16 cellular contexts compared by ENCODE assay signal in genomic region chr13:32125221-32125621, GRCh38.
DNase-seq lines count a peak whose midpoint lies in the region; ATAC-seq, FAIRE-seq and TF ChIP-seq lines count a peak whose summit lies in the region.
"Had no signal": no experiment of that assay in that cellular context is flagged by ENCODE, and none has a peak within 500 bp of the region (broad histone marks: within the 10 kb centered on the region; RNA-seq: fewer than 3 reads in every experiment).

No MANE protein-coding gene starts in this region.

- intact Hi-C loops in PC-9 (cut with micrococcal nuclease; ENCODE audit: unreplicated experiment) = no loop called here

- H3K9me3 ChIP-seq in gastroesophageal sphincter = peaks cover 0 to 6% (median 0%) of the 10 kb centered on the region in 3 donors
- no peaks in the 10 kb centered on the region for H3K9me3 ChIP-seq in PC-9 (ENCODE audit: insufficient read depth, low read depth)
- H3K9me3 ChIP-seq: BE2C had no signal

- no peak for TF ChIP-seq CTCF in gastroesophageal sphincter (IDR thresholded peaks at IDR 0.05)
- no peak for TF ChIP-seq CTCF in PC-9 (conservative IDR thresholded peaks at IDR 0.05)

- H3K4me3 ChIP-seq in gastroesophageal sphincter = no peak overlapping the region
- no peak overlapping the region for H3K4me3 ChIP-seq in PC-9
- H3K4me3 ChIP-seq: SK-N-MC had no signal

- TF ChIP-seq EP300 in gastroesophageal sphincter (IDR thresholded peaks at IDR 0.05) = no peak

- H3K4me1 ChIP-seq in gastroesophageal sphincter (peaks cover 0 to 3% (median 0%) of the 10 kb centered on the region in 3 donors), PC-9 (replicated peaks; ENCODE audit: insufficient read depth) (no peaks in the 10 kb centered on the region)
- H3K4me1 ChIP-seq: BE2C had no signal

- no peak overlapping the region for H2AFZ ChIP-seq in PC-9

- no peaks in the 10 kb centered on the region for H3K79me2 ChIP-seq in PC-9 (ENCODE audit: low read depth)

- peaks cover 7% of the 10 kb centered on the region for H3K9me3 Mint-ChIP-seq in stimulated activated memory B cell treated with anti-CD40 and anti-IgM and Interleukin-4, amounts not matched to agents 10 μg/mL and 1 μg/mL and 100 μg/mL, for 72 hours
- H3K9me3 Mint-ChIP-seq: central memory CD8-positive, alpha-beta T cell had no signal

- DNase-seq in ELR (ENCODE audit: low read depth) = peak; percentile 13
- DNase-seq in SIG-M5 (lab: John Stamatoyannopoulos, UW) = peak; percentile 74
- no peak for DNase-seq in KG1 (lab: John Stamatoyannopoulos, UW)
- DNase-seq in PC-9 = no peak
- DNase-seq in HTR-8/SVneo (ENCODE audit: insufficient read length, low spot score) = no peak
- DNase-seq: BE2C; H9; occipital lobe; stimulated activated CD4-positive, alpha-beta T cell treated with anti-CD3 and anti-CD28 coated beads, Interleukin-2, amount 100 ng/mL, for 48 hours had no signal

- no peak for TF ChIP-seq POLR2A in gastroesophageal sphincter (IDR thresholded peaks at IDR 0.05)

- H3K4me1 Mint-ChIP-seq in stimulated activated memory B cell treated with anti-CD40 and anti-IgM and Interleukin-4, amounts not matched to agents 10 μg/mL and 1 μg/mL and 100 μg/mL, for 72 hours = no peaks in the 10 kb centered on the region
- H3K4me1 Mint-ChIP-seq: central memory CD8-positive, alpha-beta T cell; H9 had no signal

- H3K4me3 Mint-ChIP-seq in stimulated activated memory B cell treated with anti-CD40 and anti-IgM and Interleukin-4, amounts not matched to agents 10 μg/mL and 1 μg/mL and 100 μg/mL, for 72 hours = no peak overlapping the region
- H3K4me3 Mint-ChIP-seq: activated T-helper 1 cell treated with anti-CD3 and anti-CD28 coated beads, Interleukin-12 subunit alpha, Interleukin-12 subunit beta, Interleukin-2, Interleukin-4 antibody, amounts not matched to agents 30 ng/mL and 10 ng/mL and 1 ng/mL, durations not matched to agents 14 hours and 24 hours and 36 hours; central memory CD8-positive, alpha-beta T cell; H9 had no signal

- 18 to 33% methylated on average over 2 of the region's 2 CpGs for WGBS in gastroesophageal sphincter (ENCODE audit: low coverage in 1 of 2), 2 donors

- no peak for FAIRE-seq in HTR-8/SVneo (lab: Jason Lieb, UNC)
- FAIRE-seq: frontal cortex had no signal

- no peaks in the 10 kb centered on the region for H3K36me3 ChIP-seq in gastroesophageal sphincter
- H3K36me3 ChIP-seq in PC-9 (ENCODE audit: low read depth) = no peaks in the 10 kb centered on the region

- POLR2A ChIA-PET in PC-9 (lab: Charles Lee; ENCODE audit: unreplicated experiment) = no interaction called here

- H3K27ac ChIP-seq in gastroesophageal sphincter (peak overlapping the region in 2 of 4 donors; percentile 25 to 46), PC-9 (no peak overlapping the region)
- H3K27ac ChIP-seq: SK-N-MC had no signal

- H3K27me3 ChIP-seq in gastroesophageal sphincter (no peaks in the 10 kb centered on the region), PC-9 (ENCODE audit: insufficient read depth, low read depth) (no peaks in the 10 kb centered on the region)
- H3K27me3 ChIP-seq: BE2C had no signal

- H3F3A ChIP-seq in PC-9 (ENCODE audit: insufficient read depth, low read depth) = peaks cover 6% of the 10 kb centered on the region; the same call in 1 of the 2 replicates

- peaks cover 12% of the 10 kb centered on the region for H3K36me3 Mint-ChIP-seq in stimulated activated memory B cell treated with anti-CD40 and anti-IgM and Interleukin-4, amounts not matched to agents 10 μg/mL and 1 μg/mL and 100 μg/mL, for 72 hours

- peak; percentile 96 for ATAC-seq in gastroesophageal sphincter
- peak; percentile 31 for ATAC-seq in stimulated activated memory B cell treated with anti-CD40 and anti-IgM and Interleukin-4, amounts not matched to agents 10 μg/mL and 1 μg/mL and 100 μg/mL, for 72 hours
- ATAC-seq in GM19035 (IDR thresholded peaks at IDR 0.05; ENCODE audit: unreplicated experiment) = no peak

- H3K27me3 Mint-ChIP-seq in stimulated activated memory B cell treated with anti-CD40 and anti-IgM and Interleukin-4, amounts not matched to agents 10 μg/mL and 1 μg/mL and 100 μg/mL, for 72 hours = no peaks in the 10 kb centered on the region

- H3K4me2 ChIP-seq in PC-9 = no peak overlapping the region

- CTCF ChIA-PET in PC-9 (lab: Charles Lee) = no interaction called here

- no TSS peak for BruUV-seq in PC-9 (replicated peaks; lab: Mats Ljungman, UMichigan)

- no peaks in the 10 kb centered on the region for H4K20me1 ChIP-seq in PC-9 (ENCODE audit: insufficient read depth)

- H3K27ac Mint-ChIP-seq in stimulated activated memory B cell treated with anti-CD40 and anti-IgM and Interleukin-4, amounts not matched to agents 10 μg/mL and 1 μg/mL and 100 μg/mL, for 72 hours = no peak overlapping the region
- H3K27ac Mint-ChIP-seq: activated T-helper 1 cell treated with anti-CD3 and anti-CD28 coated beads, Interleukin-12 subunit alpha, Interleukin-12 subunit beta, Interleukin-2, Interleukin-4 antibody, amounts not matched to agents 30 ng/mL and 10 ng/mL and 1 ng/mL, durations not matched to agents 14 hours and 24 hours and 36 hours; H9 had no signal

- H3K9me2 ChIP-seq in PC-9 (ENCODE audit: insufficient read depth) = no peaks in the 10 kb centered on the region

Comparison
In these comparisons a context has a peak if more than half of its experiments do, and no peak if none do; other contexts are left out.
1. DNase-seq: peak in ELR (single experiment) and SIG-M5 (single experiment); none in KG1 (single experiment), PC-9 (0 of 2) and HTR-8/SVneo (single experiment).